ENCODE assay signal across 2 cellular contexts in the genomic region with DNA sequence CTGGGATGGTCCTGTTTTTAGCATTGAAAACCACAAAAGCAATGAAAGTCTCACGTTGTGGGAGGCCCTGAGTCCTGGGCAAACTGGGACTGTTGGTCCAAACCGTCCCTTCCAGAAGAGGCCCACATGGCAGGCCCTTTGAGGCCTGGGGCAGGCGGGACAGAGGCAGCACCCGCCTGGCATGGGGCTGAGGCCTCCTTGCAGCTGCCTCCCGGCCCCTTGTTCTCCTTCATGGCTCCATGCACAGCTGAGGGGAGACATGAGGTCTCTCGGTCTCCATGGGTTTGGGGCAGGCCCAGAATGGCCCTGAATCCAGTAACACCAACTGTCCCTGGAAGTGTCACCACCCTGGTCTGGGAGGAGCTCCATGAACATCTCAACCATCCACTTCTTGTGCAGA.
TF ChIP-seq lines count a peak whose summit lies in the region.

No MANE protein-coding gene starts in this region.

TF ChIP-seq in SK-N-SH, 30 proteins besides CTCF, POLR2A, EP300 and RAD21 (continued from another document):
- TF ChIP-seq, protein P1, sequence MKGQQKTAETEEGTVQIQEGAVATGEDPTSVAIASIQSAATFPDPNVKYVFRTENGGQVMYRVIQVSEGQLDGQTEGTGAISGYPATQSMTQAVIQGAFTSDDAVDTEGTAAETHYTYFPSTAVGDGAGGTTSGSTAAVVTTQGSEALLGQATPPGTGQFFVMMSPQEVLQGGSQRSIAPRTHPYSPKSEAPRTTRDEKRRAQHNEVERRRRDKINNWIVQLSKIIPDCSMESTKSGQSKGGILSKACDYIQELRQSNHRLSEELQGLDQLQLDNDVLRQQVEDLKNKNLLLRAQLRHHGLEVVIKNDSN (IDR thresholded peaks at IDR 0.05; ENCODE audit: borderline replicate concordance, low read depth) = no peak
- TF ChIP-seq TEAD4 (IDR thresholded peaks at IDR 0.05; ENCODE audit: borderline replicate concordance, insufficient read depth) (no peak), TCF12 (IDR thresholded peaks at IDR 0.05) (no peak), NFIC (IDR thresholded peaks at IDR 0.05; ENCODE audit: borderline replicate concordance) (no peak), SMC3 (IDR thresholded peaks at IDR 0.05; ENCODE audit: low read depth, low read length) (no peak), FOSL2 (IDR thresholded peaks at IDR 0.05; ENCODE audit: borderline replicate concordance, low read depth) (no peak), CHD2 (IDR thresholded peaks at IDR 0.05; ENCODE audit: low read length, partially characterized antibody) (no peak), GABPA (IDR thresholded peaks at IDR 0.05; ENCODE audit: low read depth) (no peak), GATA2 (CRISPR knock-in tag; IDR thresholded peaks at IDR 0.05) (no peak), FOXM1 (IDR thresholded peaks at IDR 0.05; ENCODE audit: low read depth) (no peak), SIN3A (IDR thresholded peaks at IDR 0.05; ENCODE audit: borderline replicate concordance, low read depth, low read length) (no peak), YY1 (IDR thresholded peaks at IDR 0.05; ENCODE audit: low read depth) (no peak), EZH2phosphoT487 (IDR thresholded peaks at IDR 0.05; ENCODE audit: borderline replicate concordance, low read depth) (no peak), POLR2AphosphoS5 (IDR thresholded peaks at IDR 0.05; ENCODE audit: low read depth, low read length) (no peak), RFX5 (IDR thresholded peaks at IDR 0.05; ENCODE audit: low read length) (no peak)
- TF ChIP-seq, protein P2, sequence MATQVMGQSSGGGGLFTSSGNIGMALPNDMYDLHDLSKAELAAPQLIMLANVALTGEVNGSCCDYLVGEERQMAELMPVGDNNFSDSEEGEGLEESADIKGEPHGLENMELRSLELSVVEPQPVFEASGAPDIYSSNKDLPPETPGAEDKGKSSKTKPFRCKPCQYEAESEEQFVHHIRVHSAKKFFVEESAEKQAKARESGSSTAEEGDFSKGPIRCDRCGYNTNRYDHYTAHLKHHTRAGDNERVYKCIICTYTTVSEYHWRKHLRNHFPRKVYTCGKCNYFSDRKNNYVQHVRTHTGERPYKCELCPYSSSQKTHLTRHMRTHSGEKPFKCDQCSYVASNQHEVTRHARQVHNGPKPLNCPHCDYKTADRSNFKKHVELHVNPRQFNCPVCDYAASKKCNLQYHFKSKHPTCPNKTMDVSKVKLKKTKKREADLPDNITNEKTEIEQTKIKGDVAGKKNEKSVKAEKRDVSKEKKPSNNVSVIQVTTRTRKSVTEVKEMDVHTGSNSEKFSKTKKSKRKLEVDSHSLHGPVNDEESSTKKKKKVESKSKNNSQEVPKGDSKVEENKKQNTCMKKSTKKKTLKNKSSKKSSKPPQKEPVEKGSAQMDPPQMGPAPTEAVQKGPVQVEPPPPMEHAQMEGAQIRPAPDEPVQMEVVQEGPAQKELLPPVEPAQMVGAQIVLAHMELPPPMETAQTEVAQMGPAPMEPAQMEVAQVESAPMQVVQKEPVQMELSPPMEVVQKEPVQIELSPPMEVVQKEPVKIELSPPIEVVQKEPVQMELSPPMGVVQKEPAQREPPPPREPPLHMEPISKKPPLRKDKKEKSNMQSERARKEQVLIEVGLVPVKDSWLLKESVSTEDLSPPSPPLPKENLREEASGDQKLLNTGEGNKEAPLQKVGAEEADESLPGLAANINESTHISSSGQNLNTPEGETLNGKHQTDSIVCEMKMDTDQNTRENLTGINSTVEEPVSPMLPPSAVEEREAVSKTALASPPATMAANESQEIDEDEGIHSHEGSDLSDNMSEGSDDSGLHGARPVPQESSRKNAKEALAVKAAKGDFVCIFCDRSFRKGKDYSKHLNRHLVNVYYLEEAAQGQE (IDR thresholded peaks at IDR 0.05; ENCODE audit: low read depth, low read length) = no peak

TF ChIP-seq in SK-N-SH treated with all-trans-retinoic acid at 6 μM for 48 hours, 23 proteins besides CTCF, POLR2A, EP300 and RAD21 (continued from another document):
- TF ChIP-seq, protein P3, sequence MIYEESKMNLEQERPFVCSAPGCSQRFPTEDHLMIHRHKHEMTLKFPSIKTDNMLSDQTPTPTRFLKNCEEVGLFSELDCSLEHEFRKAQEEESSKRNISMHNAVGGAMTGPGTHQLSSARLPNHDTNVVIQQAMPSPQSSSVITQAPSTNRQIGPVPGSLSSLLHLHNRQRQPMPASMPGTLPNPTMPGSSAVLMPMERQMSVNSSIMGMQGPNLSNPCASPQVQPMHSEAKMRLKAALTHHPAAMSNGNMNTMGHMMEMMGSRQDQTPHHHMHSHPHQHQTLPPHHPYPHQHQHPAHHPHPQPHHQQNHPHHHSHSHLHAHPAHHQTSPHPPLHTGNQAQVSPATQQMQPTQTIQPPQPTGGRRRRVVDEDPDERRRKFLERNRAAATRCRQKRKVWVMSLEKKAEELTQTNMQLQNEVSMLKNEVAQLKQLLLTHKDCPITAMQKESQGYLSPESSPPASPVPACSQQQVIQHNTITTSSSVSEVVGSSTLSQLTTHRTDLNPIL (CRISPR knock-in tag; IDR thresholded peaks at IDR 0.05; ENCODE audit: low read depth) = no peak
- TF ChIP-seq ESRRG (CRISPR knock-in tag; IDR thresholded peaks at IDR 0.05) (no peak), RARB (CRISPR knock-in tag; IDR thresholded peaks at IDR 0.05) (no peak), ZNF8 (CRISPR knock-in tag; IDR thresholded peaks at IDR 0.05) (no peak)
